In genomic region chr7:5345171-5345570, GRCh38 we compare ENCODE assay signal across 23 cellular contexts.
DNase-seq lines count a peak whose midpoint lies in the region; ATAC-seq, FAIRE-seq and TF ChIP-seq lines count a peak whose summit lies in the region.
"Had no signal": no experiment of that assay in that cellular context is flagged by ENCODE, and none has a peak within 500 bp of the region (broad histone marks: within the 10 kb centered on the region; RNA-seq: fewer than 3 reads in every experiment).

No MANE protein-coding gene starts in this region.

- POLR2A ChIA-PET in HepG2 (lab: Yijun Ruan, JAX) (no interaction called here), A673 (lab: Charles Lee; ENCODE audit: low non-redundant PET) (no interaction called here)

- CTCF ChIA-PET in HepG2 (lab: Yijun Ruan, JAX; ENCODE audit: low intra/inter-chr PET ratio, low total read pairs) (no interaction called here), A673 (lab: Charles Lee) (no interaction called here)

- no peak for TF ChIP-seq CTCF in HepG2 (CRISPR knock-in tag; IDR thresholded peaks at IDR 0.05)
- no peak for TF ChIP-seq CTCF in right lobe of liver (IDR thresholded peaks at IDR 0.05)
- TF ChIP-seq CTCF in osteoblast (IDR thresholded peaks at IDR 0.05; ENCODE audit: extremely low read depth, low read depth, low read length) = no peak
- no peak for TF ChIP-seq CTCF in A673 (conservative IDR thresholded peaks at IDR 0.05; ENCODE audit: low read depth, low read length)
- no peak for TF ChIP-seq CTCF in upper lobe of left lung (IDR thresholded peaks at IDR 0.05)

- ATAC-seq in HepG2 (peak; percentile 7; the same call in 1 of the 3 replicates), right lobe of liver (no peak), upper lobe of left lung (ENCODE audit: low FRiP score in 2 of 2) (no peak)
- ATAC-seq: CD8-positive, alpha-beta T cell; GM12878; GM23338; HCT116 had no signal

- H3K9ac ChIP-seq in HepG2 (ENCODE audit: insufficient read depth, low read depth, low read length) = no peak overlapping the region
- H3K9ac ChIP-seq: BLaER1 had no signal

- H3K27ac ChIP-seq in HepG2 (ENCODE audit: extremely low read length, insufficient read depth, low read length) (no peak overlapping the region), right lobe of liver (no peak overlapping the region), osteoblast (ENCODE audit: low read depth, low read length) (no peak overlapping the region), A673 (ENCODE audit: low read depth, low read length, poor library complexity, severe bottlenecking) (no peak overlapping the region), upper lobe of left lung (no peak overlapping the region)
- H3K27ac ChIP-seq: A549, BLaER1, C4-2B had no signal

- H4K20me1 ChIP-seq in HepG2 (ENCODE audit: insufficient read depth, low read length) = peaks cover 5% of the 10 kb centered on the region; the same call in 1 of the 2 replicates
- H4K20me1 ChIP-seq in osteoblast (ENCODE audit: insufficient read depth, low read length) = peaks cover 29% of the 10 kb centered on the region

- H3K36me3 ChIP-seq in HepG2 (replicated peaks in 1 of 2; ENCODE audit: control insufficient read depth in 1 of 2, insufficient read depth in 2 of 2, low read length in 2 of 2) (peaks cover 27 to 32% of the 10 kb centered on the region in 2 experiments), right lobe of liver (peaks cover 0 to 48% (median 24%) of the 10 kb centered on the region in 4 donors), osteoblast (ENCODE audit: insufficient read depth, low read length) (peaks cover 50% of the 10 kb centered on the region), A673 (ENCODE audit: insufficient read depth, low read length, poor library complexity, severe bottlenecking) (peaks cover 55% of the 10 kb centered on the region), upper lobe of left lung (peaks cover 27 to 96% (median 80%) of the 10 kb centered on the region in 4 donors)

- BruUV-seq in HepG2 (replicated peaks; lab: Mats Ljungman, UMichigan) = no TSS peak
- BruUV-seq in A673 (replicated peaks; lab: Mats Ljungman, UMichigan) = no TSS peak

- H3K4me1 ChIP-seq in HepG2 (ENCODE audit: insufficient read depth, low read length) (no peaks in the 10 kb centered on the region), right lobe of liver (no peaks in the 10 kb centered on the region), osteoblast (ENCODE audit: insufficient read depth, low read length) (no peaks in the 10 kb centered on the region), A673 (ENCODE audit: insufficient read depth, low read length, poor library complexity, severe bottlenecking) (no peaks in the 10 kb centered on the region), upper lobe of left lung (no peaks in the 10 kb centered on the region)
- H3K4me1 ChIP-seq: A549, BLaER1, Caco-2 had no signal

- in situ Hi-C loops in HepG2 (cut with HindIII; ENCODE audit: extremely low pct_ligation_motif_present, low pct_unique_long_range_greater_than_20kb) = no loop called here

- DNase-seq in HepG2 (ENCODE audit: low spot score) (no peak), right lobe of liver (no peak), epidermal melanocyte (ENCODE audit: insufficient read length, low spot score) (peak; percentile 6), osteoblast (ENCODE audit: insufficient read length, low spot score, missing footprints) (peak; percentile 32), A673 (ENCODE audit: low spot score) (no peak), upper lobe of left lung (no peak)
- DNase-seq: 8988T; Caco-2; CD4-positive, CD25-positive, alpha-beta regulatory T cell; CD8-positive, alpha-beta T cell; DMS 273 treated with DMSO at 0.1 percent for 48 hours; DMS79; EL; GDM1; H9 had no signal

- no peak overlapping the region for H3K4me3 ChIP-seq in HepG2 (replicated peaks in 1 of 3; ENCODE audit: insufficient read depth in 1 of 3, low read depth in 2 of 3, low read length in 3 of 3)
- no peak overlapping the region for H3K4me3 ChIP-seq in right lobe of liver
- H3K4me3 ChIP-seq in osteoblast (ENCODE audit: insufficient read depth, low read length) = no peak overlapping the region
- no peak overlapping the region for H3K4me3 ChIP-seq in A673 (ENCODE audit: low read depth, low read length, poor library complexity, severe bottlenecking)
- H3K4me3 ChIP-seq in upper lobe of left lung = no peak overlapping the region
- H3K4me3 ChIP-seq: A549, BLaER1, GM12878, GM23338 had no signal

- WGBS in HepG2 (ENCODE audit: low lambda C conversion rate) = 95% methylated on average over 5 of the region's 13 CpGs
- WGBS in right lobe of liver (ENCODE audit: insufficient coverage, low coverage, low lambda C conversion rate, missing lambda C conversion rate) = no CpG with 5 or more reads among the region's 13 CpGs
- WGBS in upper lobe of left lung, 2 donors = 94 to 99% methylated on average over 4 to 7 of the region's 13 CpGs

- TF ChIP-seq RAD21 in HepG2 (CRISPR knock-in tag; IDR thresholded peaks at IDR 0.05) = no peak

- no peak for TF ChIP-seq POLR2A in HepG2 (IDR thresholded peaks at IDR 0.05; ENCODE audit: insufficient read depth in 1 of 2, low read depth in 2 of 2, low read length in 2 of 2)
- no peak for TF ChIP-seq POLR2A in right lobe of liver (IDR thresholded peaks at IDR 0.05)
- TF ChIP-seq POLR2A in upper lobe of left lung (IDR thresholded peaks at IDR 0.05) = no peak

- TF ChIP-seq EP300 in HepG2 (IDR thresholded peaks at IDR 0.05; ENCODE audit: low read depth in 2 of 2, low read length in 2 of 2) (no peak), HepG2 (CRISPR knock-in tag; IDR thresholded peaks at IDR 0.05; ENCODE audit: borderline replicate concordance) (no peak), upper lobe of left lung (IDR thresholded peaks at IDR 0.05) (no peak)

- H3K27me3 ChIP-seq in HepG2 (ENCODE audit: control insufficient read depth in 1 of 2, insufficient read depth in 2 of 2, low read length in 2 of 2) (no peaks in the 10 kb centered on the region), right lobe of liver (no peaks in the 10 kb centered on the region), osteoblast (ENCODE audit: insufficient read depth, low read length) (no peaks in the 10 kb centered on the region), A673 (replicated peaks; ENCODE audit: insufficient read depth, low read depth, low read length, poor library complexity) (no peaks in the 10 kb centered on the region), upper lobe of left lung (no peaks in the 10 kb centered on the region)
- H3K27me3 ChIP-seq: BLaER1 had no signal

- H3K79me2 ChIP-seq in HepG2 (ENCODE audit: insufficient read depth, low read length) (no peaks in the 10 kb centered on the region), osteoblast (ENCODE audit: insufficient read depth, low read length) (peaks cover 62% of the 10 kb centered on the region)

- H3K4me2 ChIP-seq in HepG2 (ENCODE audit: low read depth, low read length) (no peak overlapping the region), osteoblast (ENCODE audit: insufficient read depth, low read length) (no peak overlapping the region)
- H3K4me2 ChIP-seq: A549, BLaER1, GM23338 had no signal

- intact Hi-C loops in HepG2 (cut with micrococcal nuclease; ENCODE audit: unreplicated experiment) = no loop called here
- intact Hi-C loops in right lobe of liver (cut with DNase I) = no loop called here
- intact Hi-C loops in A673 (cut with micrococcal nuclease; ENCODE audit: unreplicated experiment) = no loop called here

- no peak for FAIRE-seq in HepG2 (lab: Jason Lieb, UNC)
- FAIRE-seq: A549, D721Med, GM12878, GM19239 had no signal

- H2AFZ ChIP-seq in HepG2 (ENCODE audit: low read length) = no peak overlapping the region
- H2AFZ ChIP-seq in osteoblast (ENCODE audit: low read length) = no peak overlapping the region
- H2AFZ ChIP-seq: GM23338 had no signal

- H3K9me3 ChIP-seq in HepG2 (ENCODE audit: low read length) (no peaks in the 10 kb centered on the region), right lobe of liver (no peaks in the 10 kb centered on the region), osteoblast (ENCODE audit: low read depth, low read length) (no peaks in the 10 kb centered on the region), A673 (ENCODE audit: low read depth, low read length, poor library complexity, severe bottlenecking) (peaks cover 21% of the 10 kb centered on the region), upper lobe of left lung (peaks cover 0 to 4% (median 0%) of the 10 kb centered on the region in 4 donors)
- H3K9me3 ChIP-seq: A549, Caco-2 had no signal

TF ChIP-seq in HepG2, 621 proteins besides CTCF, POLR2A, EP300 and RAD21 (continues in another document):
- no peak for TF ChIP-seq ZNF17 (CRISPR knock-in tag; IDR thresholded peaks at IDR 0.05)
- TF ChIP-seq ZNF101 (CRISPR knock-in tag; IDR thresholded peaks at IDR 0.05; ENCODE audit: borderline replicate concordance, low read depth) = no peak
- no peak for TF ChIP-seq ZZZ3 (CRISPR knock-in tag; IDR thresholded peaks at IDR 0.05; ENCODE audit: borderline replicate concordance)
- no peak for TF ChIP-seq MAZ (IDR thresholded peaks at IDR 0.05; ENCODE audit: borderline replicate concordance, low read depth, low read length)
- TF ChIP-seq MAZ (CRISPR knock-in tag; IDR thresholded peaks at IDR 0.05; ENCODE audit: low read depth) = no peak
- no peak for TF ChIP-seq DNMT1 (CRISPR knock-in tag; IDR thresholded peaks at IDR 0.05)
- TF ChIP-seq, protein P1, sequence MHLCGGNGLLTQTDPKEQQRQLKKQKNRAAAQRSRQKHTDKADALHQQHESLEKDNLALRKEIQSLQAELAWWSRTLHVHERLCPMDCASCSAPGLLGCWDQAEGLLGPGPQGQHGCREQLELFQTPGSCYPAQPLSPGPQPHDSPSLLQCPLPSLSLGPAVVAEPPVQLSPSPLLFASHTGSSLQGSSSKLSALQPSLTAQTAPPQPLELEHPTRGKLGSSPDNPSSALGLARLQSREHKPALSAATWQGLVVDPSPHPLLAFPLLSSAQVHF (CRISPR knock-in tag; IDR thresholded peaks at IDR 0.05) = no peak
- no peak for TF ChIP-seq HDAC6 (IDR thresholded peaks at IDR 0.05; ENCODE audit: low read depth, low read length)
- no peak for TF ChIP-seq ZNF510 (CRISPR knock-in tag; IDR thresholded peaks at IDR 0.05; ENCODE audit: low read depth)
- TF ChIP-seq RCOR2 (CRISPR knock-in tag; IDR thresholded peaks at IDR 0.05) = no peak
- no peak for TF ChIP-seq ZSCAN29 (CRISPR knock-in tag; conservative IDR thresholded peaks at IDR 0.05)
- no peak for TF ChIP-seq EHMT2 (IDR thresholded peaks at IDR 0.05; ENCODE audit: borderline replicate concordance, low read depth, low read length)
- no peak for TF ChIP-seq ZNF790 (CRISPR knock-in tag; IDR thresholded peaks at IDR 0.05; ENCODE audit: borderline replicate concordance)
- TF ChIP-seq ZNF354B (CRISPR knock-in tag; IDR thresholded peaks at IDR 0.05) = no peak

Comparison
In these comparisons a context has a peak if more than half of its experiments do, and no peak if none do; other contexts are left out.
1. DNase-seq: peak in epidermal melanocyte (single experiment) and osteoblast (single experiment); none in HepG2 (single experiment), right lobe of liver (0 of 3), A673 (single experiment) and upper lobe of left lung (0 of 2).